In the genomic region with DNA sequence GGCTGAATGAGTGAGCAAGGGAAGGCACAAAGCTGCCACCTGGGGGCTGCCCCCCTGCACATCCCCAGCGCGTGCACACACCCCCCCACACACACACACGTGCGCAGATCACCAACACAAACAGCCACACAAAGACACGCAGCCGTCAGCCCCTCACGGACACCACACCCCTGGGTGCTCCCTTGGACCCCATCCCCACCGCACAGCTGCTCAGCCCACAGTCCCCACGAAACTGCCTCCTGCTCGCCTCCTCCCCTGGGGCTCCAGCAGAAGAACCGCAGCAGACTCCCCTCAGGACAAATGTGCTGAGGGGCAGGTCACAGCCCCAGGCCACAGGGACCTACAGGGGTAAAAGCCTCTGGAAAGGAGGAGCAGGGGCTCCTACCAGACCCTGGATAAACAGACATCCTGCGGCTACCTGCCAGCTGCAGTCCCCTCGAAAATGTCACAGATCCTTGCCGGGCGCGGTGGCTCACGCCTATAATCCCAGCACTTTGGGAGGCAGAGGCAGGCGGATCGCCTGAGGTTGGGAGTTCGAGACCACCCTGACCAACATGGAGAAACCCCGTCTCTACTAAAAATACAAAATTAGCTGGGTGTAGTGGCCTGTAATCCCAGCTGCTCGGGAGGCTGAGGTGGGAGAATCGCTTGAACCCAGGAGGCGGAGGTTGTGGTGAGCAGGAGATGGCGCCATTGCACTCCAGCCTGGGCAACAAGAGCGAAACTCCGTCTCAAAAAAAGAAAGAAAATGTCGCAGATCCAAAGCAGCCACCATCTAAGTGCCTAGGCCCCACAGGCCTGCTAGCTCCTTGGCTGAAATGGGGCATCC, we compare ENCODE assay signal across 8 cellular contexts. TPM values are rescaled to one million over a fixed set of nuclear protein-coding genes. Genes with fewer than 3 reads are reported as not detected.
A peak's percentile ranks its signal among the peaks of the same experiment; 100 is the strongest.
DNase-seq lines count a peak whose midpoint lies in the region; ATAC-seq lines count a peak whose summit lies in the region.
"Had no signal": no experiment of that assay in that cellular context is flagged by ENCODE, and none has a peak within 500 bp of the region (broad histone marks: within the 10 kb centered on the region; RNA-seq: fewer than 3 reads in every experiment).

No MANE protein-coding gene starts in this region.

- H3K9me3 Mint-ChIP-seq in activated T-cell treated with anti-CD3 and anti-CD28 coated beads, Interleukin-2, amount 50 U/mL, for 24 hours: no peaks in the 10 kb centered on the region

- DNase-seq in activated T-cell treated with anti-CD3 and anti-CD28 coated beads, Interleukin-2, amount 50 U/mL, for 24 hours: peak; percentile 61
- DNase-seq in activated T-cell treated with anti-CD3 and anti-CD28 coated beads, Interleukin-2, amount 50 U/mL, for 1 hour: no peak
- DNase-seq in adipocyte (ENCODE audit: low read depth) (no peak), NCI-H146 (lab: John Stamatoyannopoulos, UW) (no peak)
- DNase-seq: NCI-H1092 had no signal

- H3K4me3 Mint-ChIP-seq in activated T-cell treated with anti-CD3 and anti-CD28 coated beads, Interleukin-2, amount 50 U/mL, for 24 hours: no peak overlapping the region

- H3K27ac Mint-ChIP-seq in activated T-cell treated with anti-CD3 and anti-CD28 coated beads, Interleukin-2, amount 50 U/mL, for 24 hours: peak overlapping the region; percentile 85

- no peak overlapping the region for H3K4me3 ChIP-seq in adipocyte (ENCODE audit: low read length)
- peak overlapping the region; percentile 68 to 85 (median 79) for H3K4me3 ChIP-seq in skeletal muscle tissue (ENCODE audit: low read length in 3 of 3)
- H3K4me3 ChIP-seq: cardiac muscle cell had no signal

- H3K4me1 Mint-ChIP-seq in activated T-cell treated with anti-CD3 and anti-CD28 coated beads, Interleukin-2, amount 50 U/mL, for 24 hours (ENCODE audit: low read depth): peaks cover 63% of the 10 kb centered on the region

- H3K4me1 ChIP-seq in adipocyte (ENCODE audit: control insufficient read depth, insufficient read depth, low read length) (peaks cover 29% of the 10 kb centered on the region), skeletal muscle tissue (ENCODE audit: control insufficient read depth in 3 of 3, insufficient read depth in 3 of 3, low read length in 3 of 3) (peaks cover 46 to 66% (median 51%) of the 10 kb centered on the region in 3 donors)

- peak overlapping the region; percentile 99 for H3K27ac ChIP-seq in skeletal muscle tissue (ENCODE audit: low read depth, low read length)
- H3K27ac ChIP-seq: cardiac muscle cell had no signal

- H3K27me3 ChIP-seq in adipocyte (replicated peaks; ENCODE audit: control insufficient read depth, insufficient read depth, low read length): no peaks in the 10 kb centered on the region
- no peaks in the 10 kb centered on the region for H3K27me3 ChIP-seq in skeletal muscle tissue (ENCODE audit: control insufficient read depth in 3 of 3, insufficient read depth in 3 of 3, low read length in 3 of 3)
- H3K27me3 ChIP-seq: cardiac muscle cell had no signal

- H3K36me3 ChIP-seq in adipocyte (ENCODE audit: control insufficient read depth, insufficient read depth, low read length, severe bottlenecking) (peaks cover 67% of the 10 kb centered on the region), skeletal muscle tissue (ENCODE audit: control insufficient read depth in 3 of 3, insufficient read depth in 3 of 3, low read length in 3 of 3) (peaks cover 46 to 66% (median 54%) of the 10 kb centered on the region in 3 donors)

- no peak for ATAC-seq in HG03457 (IDR thresholded peaks at IDR 0.05; ENCODE audit: unreplicated experiment)

- H3K36me3 Mint-ChIP-seq in activated T-cell treated with anti-CD3 and anti-CD28 coated beads, Interleukin-2, amount 50 U/mL, for 24 hours (ENCODE audit: low read depth): peaks cover 81% of the 10 kb centered on the region

- no peaks in the 10 kb centered on the region for H3K9me3 ChIP-seq in adipocyte (ENCODE audit: control insufficient read depth, low read length)
- H3K9me3 ChIP-seq in skeletal muscle tissue (ENCODE audit: control insufficient read depth in 3 of 3, low read length in 3 of 3): no peaks in the 10 kb centered on the region

- no peaks in the 10 kb centered on the region for H3K27me3 Mint-ChIP-seq in activated T-cell treated with anti-CD3 and anti-CD28 coated beads, Interleukin-2, amount 50 U/mL, for 24 hours

- H3K9ac ChIP-seq in adipocyte (ENCODE audit: low read length) (peak overlapping the region; percentile 60), skeletal muscle tissue (ENCODE audit: low read depth in 1 of 3, low read length in 3 of 3) (peak overlapping the region; percentile 81 to 99 (median 98))

RNA-seq across cellular contexts. Expression of gene TWF2, which starts 6.5 kb away (rescaled TPM):
- total RNA-seq in skeletal muscle tissue: 18.8 TPM

RNA-seq across cellular contexts. Expression of gene TLR9, which starts 7.0 kb away (rescaled TPM):
- not detected for total RNA-seq in skeletal muscle tissue

RNA-seq across cellular contexts. Expression of gene PPM1M, which starts 13.1 kb away (rescaled TPM):
- 8.4 TPM for total RNA-seq in skeletal muscle tissue

RNA-seq across cellular contexts. Expression of gene ALAS1, which starts 34.5 kb away (rescaled TPM):
- total RNA-seq in skeletal muscle tissue: 31.3 TPM

RNA-seq across cellular contexts. Expression of gene WDR82, which starts 46.0 kb away (rescaled TPM):
- total RNA-seq in skeletal muscle tissue: 69.9 TPM
